1 cellular context compared by ENCODE assay signal in genomic region chr6:30763155-30763617, GRCh38.
TF ChIP-seq lines count a peak whose summit lies in the region.

No MANE protein-coding gene starts in this region.

TF ChIP-seq in WTC11, 78 proteins besides CTCF, POLR2A, EP300 and RAD21:
- TF ChIP-seq CDX4 (CRISPR knock-in tag; IDR thresholded peaks at IDR 0.05; ENCODE audit: borderline replicate concordance) (no peak), FOXJ3 (CRISPR knock-in tag; IDR thresholded peaks at IDR 0.05; ENCODE audit: borderline replicate concordance) (no peak), GABPB1 (CRISPR knock-in tag; IDR thresholded peaks at IDR 0.05) (no peak), IRF2 (CRISPR knock-in tag; IDR thresholded peaks at IDR 0.05; ENCODE audit: borderline replicate concordance, low read depth) (no peak), RELA (CRISPR knock-in tag; IDR thresholded peaks at IDR 0.05; ENCODE audit: borderline replicate concordance) (no peak), TCF7 (CRISPR knock-in tag; IDR thresholded peaks at IDR 0.05; ENCODE audit: low read depth) (no peak), USF2 (CRISPR knock-in tag; IDR thresholded peaks at IDR 0.05) (no peak), MLX (CRISPR knock-in tag; IDR thresholded peaks at IDR 0.05) (no peak), RORB (CRISPR knock-in tag; IDR thresholded peaks at IDR 0.05) (no peak)
